Comparison of ENCODE assay signal across 8 cellular contexts in genomic region chr7:55698607-55699449, GRCh38.
DNase-seq lines count a peak whose midpoint lies in the region; ATAC-seq, FAIRE-seq and TF ChIP-seq lines count a peak whose summit lies in the region.
"Not testable (repeated sequence)": the region's sequence is repeated elsewhere in the genome, so short reads cannot be mapped to it uniquely, and the experiment has no call there.

No MANE protein-coding gene starts in this region.

- DNase-seq in ELR (ENCODE audit: low read depth), result peak; percentile 30
- peak; percentile 3 for DNase-seq in HFFc6
- DNase-seq in NCI-H146 (lab: John Stamatoyannopoulos, UW), result peak; percentile 93
- DNase-seq in RPMI8226, result peak; percentile 5
- DNase-seq in astrocyte (ENCODE audit: low read depth), result not testable (repeated sequence)
- DNase-seq in renal cortical epithelial cell (ENCODE audit: low read depth), result peak; percentile 65

- not testable (repeated sequence) for H2AFZ ChIP-seq in astrocyte (ENCODE audit: low read depth, low read length)

- H3K36me3 ChIP-seq in astrocyte (ENCODE audit: insufficient read depth, low read length), result not testable (repeated sequence)

- H3K27ac ChIP-seq in astrocyte (ENCODE audit: low read depth, low read length), result not testable (repeated sequence)

- H3K79me2 ChIP-seq in astrocyte (ENCODE audit: insufficient read depth, low read length), result not testable (repeated sequence)

- not testable (repeated sequence) for H3K9ac ChIP-seq in astrocyte (ENCODE audit: low read length)

- H3K4me3 Mint-ChIP-seq in HFFc6, result not testable (repeated sequence)
- peak overlapping the region; percentile 9 for H3K4me3 Mint-ChIP-seq in astrocyte (ENCODE audit: unreplicated experiment)

- peaks cover 21% of the 10 kb centered on the region for H3K4me1 Mint-ChIP-seq in HFFc6 (ENCODE audit: low read depth)
- peaks cover 10% of the 10 kb centered on the region for H3K4me1 Mint-ChIP-seq in astrocyte (ENCODE audit: low read depth, unreplicated experiment)

- not testable (repeated sequence) for FAIRE-seq in astrocyte (lab: Jason Lieb, UNC)

- H3K4me3 ChIP-seq in astrocyte (ENCODE audit: insufficient read depth, low read depth, low read length), result not testable (repeated sequence)

- not testable (repeated sequence) for H3K36me3 Mint-ChIP-seq in HFFc6 (ENCODE audit: low read depth); astrocyte (ENCODE audit: low read depth, unreplicated experiment)

- H3K4me2 ChIP-seq in astrocyte (ENCODE audit: low read length), result not testable (repeated sequence)

- H3K27me3 Mint-ChIP-seq in HFFc6 (ENCODE audit: insufficient read depth); astrocyte (ENCODE audit: low read depth, unreplicated experiment): not testable (repeated sequence)

- H3K9me3 ChIP-seq in astrocyte (ENCODE audit: insufficient read depth, low read depth, low read length), result not testable (repeated sequence)

- H3K27ac Mint-ChIP-seq in HFFc6, result not testable (repeated sequence)
- H3K27ac Mint-ChIP-seq in astrocyte (ENCODE audit: unreplicated experiment), result peak overlapping the region; percentile 96

- H3K4me1 ChIP-seq in astrocyte (ENCODE audit: insufficient read depth, low read length), result not testable (repeated sequence)

- not testable (repeated sequence) for H3K9me3 Mint-ChIP-seq in HFFc6; astrocyte (ENCODE audit: unreplicated experiment)

- ATAC-seq in GM19351 (IDR thresholded peaks at IDR 0.05; ENCODE audit: unreplicated experiment) (peak; percentile 78), HG03139 (IDR thresholded peaks at IDR 0.05; ENCODE audit: unreplicated experiment) (peak; percentile 75)

- not testable (repeated sequence) for TF ChIP-seq CTCF in HFFc6 (IDR thresholded peaks at IDR 0.05); astrocyte (IDR thresholded peaks at IDR 0.05; ENCODE audit: insufficient read depth, low read depth, low read length)

- not testable (repeated sequence) for H3K27me3 ChIP-seq in astrocyte (ENCODE audit: insufficient read depth, low read length)

- not testable (repeated sequence) for H4K20me1 ChIP-seq in astrocyte (ENCODE audit: insufficient read depth, low read length)
